Comparison of ENCODE assay signal across 16 cellular contexts in the genomic region with DNA sequence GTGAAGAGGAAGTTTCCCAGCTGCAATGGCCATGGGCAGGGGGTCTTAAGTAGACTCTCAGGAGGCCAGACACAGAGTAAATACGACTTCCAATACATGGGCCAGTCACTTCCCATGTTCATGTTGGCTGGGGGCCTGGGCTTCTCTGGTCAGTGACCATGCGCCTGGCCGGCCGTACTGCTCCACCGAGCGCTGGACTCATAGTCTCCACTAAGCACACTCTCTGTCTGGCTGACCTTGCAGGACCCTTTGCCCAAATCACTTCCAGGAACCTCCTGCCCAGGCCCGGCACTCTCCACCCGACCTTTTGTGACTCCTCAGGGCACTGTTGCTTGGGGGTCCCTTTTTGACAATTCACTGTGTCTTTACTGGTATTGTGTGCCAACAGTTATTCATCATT.
A peak's percentile ranks its signal among the peaks of the same experiment; 100 is the strongest.
DNase-seq lines count a peak whose midpoint lies in the region; ATAC-seq and TF ChIP-seq lines count a peak whose summit lies in the region.
"Had no signal": no experiment of that assay in that cellular context is flagged by ENCODE, and none has a peak within 500 bp of the region (broad histone marks: within the 10 kb centered on the region; RNA-seq: fewer than 3 reads in every experiment).

No MANE protein-coding gene starts in this region.

- no peak overlapping the region for H3K18ac ChIP-seq in trophoblast cell (ENCODE audit: low read length)

- no peaks in the 10 kb centered on the region for H3K9me3 Mint-ChIP-seq in Caco-2 (ENCODE audit: unreplicated experiment)
- H3K9me3 Mint-ChIP-seq: CD4-positive, alpha-beta T cell; H9 had no signal

- DNase-seq in Caco-2 (no peak), left lobe of liver (ENCODE audit: low spot score) (peak; percentile 76), trophoblast cell (no peak), upper lobe of right lung (peak; percentile 50), foreskin keratinocyte (no peak), AG20443 (ENCODE audit: low spot score) (no peak)
- DNase-seq: ACHN; C1 segment of cervical spinal cord; CD4-positive, alpha-beta T cell; DMS153; DMS79 treated with DMSO at 0.1 percent for 48 hours; EL; GOT3; H9 had no signal

- ATAC-seq in left lobe of liver (peak; percentile 88), upper lobe of right lung (no peak), foreskin keratinocyte (no peak), GM21576 (IDR thresholded peaks at IDR 0.05; ENCODE audit: unreplicated experiment) (no peak)

- H2BK120ac ChIP-seq in trophoblast cell (ENCODE audit: insufficient read depth, low read length, poor library complexity): no peak overlapping the region

- intact Hi-C loops in Caco-2 (cut with micrococcal nuclease; ENCODE audit: unreplicated experiment): no loop called here
- intact Hi-C loops in upper lobe of right lung (cut with DNase I): no loop called here

- no peaks in the 10 kb centered on the region for H3K27me3 ChIP-seq in Caco-2 (replicated peaks; ENCODE audit: control insufficient read depth, insufficient read depth, low read length)
- no peaks in the 10 kb centered on the region for H3K27me3 ChIP-seq in trophoblast cell (ENCODE audit: insufficient read depth, low read length)
- no peaks in the 10 kb centered on the region for H3K27me3 ChIP-seq in upper lobe of right lung
- no peaks in the 10 kb centered on the region for H3K27me3 ChIP-seq in foreskin keratinocyte

- WGBS in trophoblast cell (ENCODE audit: extremely low coverage, insufficient coverage, insufficient read length): no CpG with 5 or more reads among the region's 8 CpGs

- H3K14ac ChIP-seq in trophoblast cell (ENCODE audit: low read length): no peak overlapping the region

- H3K4me3 ChIP-seq in Caco-2 (ENCODE audit: low read depth, low read length): no peak overlapping the region
- no peak overlapping the region for H3K4me3 ChIP-seq in trophoblast cell (ENCODE audit: low read depth, low read length)
- no peak overlapping the region for H3K4me3 ChIP-seq in upper lobe of right lung

- H2BK5ac ChIP-seq in trophoblast cell (ENCODE audit: low read depth, low read length, poor library complexity): no peak overlapping the region

- H3K4me1 ChIP-seq in Caco-2: peaks cover 32% of the 10 kb centered on the region
- peaks cover 0 to 14% of the 10 kb centered on the region in 2 experiments for H3K4me1 ChIP-seq in trophoblast cell (ENCODE audit: control insufficient read depth in 1 of 2, insufficient read depth in 2 of 2, low read length in 2 of 2)
- H3K4me1 ChIP-seq in upper lobe of right lung: peaks cover 17% of the 10 kb centered on the region
- no peaks in the 10 kb centered on the region for H3K4me1 ChIP-seq in foreskin keratinocyte

- H3K27ac Mint-ChIP-seq in Caco-2 (ENCODE audit: unreplicated experiment): peak overlapping the region; percentile 57
- H3K27ac Mint-ChIP-seq: B cell; CD4-positive, alpha-beta T cell; H9 had no signal

- H3K79me2 ChIP-seq in trophoblast cell (ENCODE audit: control insufficient read depth, insufficient read depth, low read length, poor library complexity): no peaks in the 10 kb centered on the region

- H3K36me3 Mint-ChIP-seq in Caco-2 (ENCODE audit: insufficient read depth, unreplicated experiment): no peaks in the 10 kb centered on the region

- POLR2A ChIA-PET in Caco-2 (lab: Charles Lee): no interaction called here

- H3K27ac ChIP-seq in trophoblast cell (ENCODE audit: low read depth, low read length) (no peak overlapping the region), upper lobe of right lung (no peak overlapping the region), foreskin keratinocyte (no peak overlapping the region)

- BruUV-seq in Caco-2 (replicated peaks; lab: Mats Ljungman, UMichigan): no TSS peak

- H3K9ac ChIP-seq in trophoblast cell (ENCODE audit: low read length): no peak overlapping the region

- no peak overlapping the region for H4K8ac ChIP-seq in trophoblast cell (ENCODE audit: low read depth, low read length)

- H4K12ac ChIP-seq in trophoblast cell (ENCODE audit: low read depth, low read length): no peak overlapping the region

- H3K36me3 ChIP-seq in Caco-2 (ENCODE audit: control insufficient read depth, insufficient read depth, low read length): no peaks in the 10 kb centered on the region
- H3K36me3 ChIP-seq in trophoblast cell (ENCODE audit: control insufficient read depth in 1 of 2, insufficient read depth in 2 of 2, low read length in 2 of 2): no peaks in the 10 kb centered on the region
- no peaks in the 10 kb centered on the region for H3K36me3 ChIP-seq in upper lobe of right lung

- H3K9me3 ChIP-seq in Caco-2 (no peaks in the 10 kb centered on the region), trophoblast cell (ENCODE audit: insufficient read depth, low read depth, low read length) (no peaks in the 10 kb centered on the region), upper lobe of right lung (no peaks in the 10 kb centered on the region)

- no peak overlapping the region for H2AK5ac ChIP-seq in trophoblast cell (ENCODE audit: low read length)

- H3K79me1 ChIP-seq in trophoblast cell (ENCODE audit: low read length): peaks cover 3% of the 10 kb centered on the region

- no peaks in the 10 kb centered on the region for H3K27me3 Mint-ChIP-seq in Caco-2 (ENCODE audit: insufficient read depth, unreplicated experiment)

- H2AFZ ChIP-seq in trophoblast cell (ENCODE audit: insufficient read depth, low read length, poor library complexity): no peak overlapping the region

- H3K4me2 ChIP-seq in trophoblast cell (ENCODE audit: low read length): no peak overlapping the region

- H3K4me3 Mint-ChIP-seq in Caco-2 (ENCODE audit: unreplicated experiment): no peak overlapping the region
- H3K4me3 Mint-ChIP-seq: B cell; CD4-positive, alpha-beta T cell; H9 had no signal

- H3K4me1 Mint-ChIP-seq in Caco-2 (ENCODE audit: low read depth, unreplicated experiment): peaks cover 28% of the 10 kb centered on the region
- H3K4me1 Mint-ChIP-seq: B cell had no signal

- TF ChIP-seq CTCF in Caco-2 (IDR thresholded peaks at IDR 0.05; ENCODE audit: insufficient read depth in 1 of 2, low read depth in 1 of 2, low read length in 1 of 2, severe bottlenecking in 1 of 2, unreplicated experiment in 1 of 2) (no peak), upper lobe of right lung (IDR thresholded peaks at IDR 0.05) (no peak), foreskin keratinocyte (conservative IDR thresholded peaks at IDR 0.05) (no peak)

- H2BK12ac ChIP-seq in trophoblast cell (ENCODE audit: low read length): peak overlapping the region; percentile 48

- H3K4ac ChIP-seq in trophoblast cell (ENCODE audit: low read depth, low read length): no peak overlapping the region

- H4K91ac ChIP-seq in trophoblast cell (ENCODE audit: low read depth, low read length): no peak overlapping the region

- CTCF ChIA-PET in Caco-2 (lab: Charles Lee): no interaction called here

- no peak overlapping the region for H3K23ac ChIP-seq in trophoblast cell (ENCODE audit: low read length)

Comparison
In these comparisons a context has a peak if more than half of its experiments do, and no peak if none do; other contexts are left out.
1. DNase-seq: peak in left lobe of liver (single experiment) and upper lobe of right lung (single experiment); none in Caco-2 (0 of 2), trophoblast cell (0 of 2), foreskin keratinocyte (0 of 2) and AG20443 (single experiment).